In genomic region chr10:126946746-126947145, GRCh38 we compare ENCODE assay signal across 9 cellular contexts. TPM values are rescaled to one million over a fixed set of nuclear protein-coding genes. Genes with fewer than 3 reads are reported as not detected.
"Had no signal": no experiment of that assay in that cellular context is flagged by ENCODE, and none has a peak within 500 bp of the region (broad histone marks: within the 10 kb centered on the region; RNA-seq: fewer than 3 reads in every experiment).

No MANE protein-coding gene starts in this region.

- ATAC-seq: GM23338, HCT116, HepG2 had no signal

- H3K4me3 Mint-ChIP-seq: GM23338, HFFc6, IgD-negative memory B cell had no signal

- H3K9me3 ChIP-seq: HAP-1 had no signal

- H3K27me3 Mint-ChIP-seq: IgD-negative memory B cell had no signal

- H3K27ac Mint-ChIP-seq: GM23338, HFFc6, IgD-negative memory B cell had no signal

- H2AFZ ChIP-seq: GM23338 had no signal

- H3K36me3 ChIP-seq: HAP-1 had no signal

- H3K4me1 ChIP-seq: HAP-1 had no signal

- H3K27ac ChIP-seq: HL-60, KMS-11 had no signal

- H3K9ac ChIP-seq: KMS-11 had no signal

- H3K4me3 ChIP-seq: GM23338, HAP-1 had no signal

- DNase-seq: HFFc6, KBM-7 had no signal

- H3K4me2 ChIP-seq: GM23338, KMS-11 had no signal

- H3K4me1 Mint-ChIP-seq: GM23338, IgD-negative memory B cell had no signal

RNA-seq across cellular contexts. Expression of gene DOCK1, which starts 41.5 kb away (rescaled TPM):
- polyA plus RNA-seq: IgD-negative memory B cell had no signal
